Comparison of ENCODE assay signal across 1 cellular context in the genomic region with DNA sequence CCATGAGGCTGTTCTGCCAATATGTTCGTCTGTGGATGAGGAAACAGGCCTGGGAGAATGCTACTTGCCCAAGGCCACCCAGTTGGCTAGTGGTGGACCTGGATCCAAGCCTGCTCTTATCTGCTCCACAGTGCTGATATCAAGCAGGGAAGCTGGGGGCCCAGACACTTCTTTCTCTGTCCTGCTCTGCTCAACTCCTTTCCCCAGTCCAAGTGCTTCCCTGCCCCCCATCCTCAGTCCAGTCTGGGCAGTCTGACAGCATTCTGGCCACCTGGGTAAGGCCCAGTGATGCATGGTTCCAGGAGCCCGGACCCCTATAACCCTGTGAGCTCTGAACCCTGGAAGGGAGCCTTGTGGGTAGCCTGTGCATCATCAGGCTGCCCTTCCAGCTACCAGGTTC.
TF ChIP-seq lines count a peak whose summit lies in the region.

No MANE protein-coding gene starts in this region.

TF ChIP-seq in IMR-90, 13 proteins besides CTCF, POLR2A, EP300 and RAD21:
- TF ChIP-seq CEBPB (IDR thresholded peaks at IDR 0.05; ENCODE audit: low read depth, low read length) (no peak), RFX5 (IDR thresholded peaks at IDR 0.05; ENCODE audit: low read depth, low read length) (no peak), CHD1 (IDR thresholded peaks at IDR 0.05; ENCODE audit: low read depth, low read length) (no peak), MAZ (IDR thresholded peaks at IDR 0.05; ENCODE audit: borderline replicate concordance, low read depth, low read length) (no peak)
